Comparison of ENCODE assay signal across 8 cellular contexts in genomic region chr15:90660195-90660995, GRCh38. TPM values are rescaled to one million over a fixed set of nuclear protein-coding genes. Genes with fewer than 3 reads are reported as not detected.
DNase-seq lines count a peak whose midpoint lies in the region; ATAC-seq and TF ChIP-seq lines count a peak whose summit lies in the region.

No MANE protein-coding gene starts in this region.

- peak overlapping the region in 1 of 2 experiments; percentile 45; a peak in 1 of 4 replicates for H3K27ac ChIP-seq in SK-N-SH (ENCODE audit: low read depth in 2 of 2, low read length in 1 of 2)

- no peaks in the 10 kb centered on the region for H3K9me3 Mint-ChIP-seq in activated naive CD4-positive, alpha-beta T cell treated with anti-CD3 and anti-CD28 coated beads, Interleukin-2, amount 50 U/mL, for 72 hours

- H3K4me3 ChIP-seq in SK-N-SH (ENCODE audit: low read depth in 2 of 2, low read length in 1 of 2): no peak overlapping the region

- H3K79me2 ChIP-seq in SK-N-SH (ENCODE audit: insufficient read depth): peaks cover 8% of the 10 kb centered on the region; the same call in 1 of the 2 replicates

- peaks cover 26% of the 10 kb centered on the region for H3F3A ChIP-seq in SK-N-SH (replicated peaks; ENCODE audit: insufficient read depth)

- no peak overlapping the region for H3K9ac ChIP-seq in SK-N-SH

- peaks cover 7 to 9% of the 10 kb centered on the region in 2 experiments; a peak in 2 of 4 replicates for H3K4me1 ChIP-seq in SK-N-SH (ENCODE audit: control insufficient read depth in 1 of 2, insufficient read depth in 2 of 2, low read depth in 1 of 2, low read length in 1 of 2)

- peak overlapping the region in 1 of 2 donors; percentile 86 for H3K27ac Mint-ChIP-seq in activated naive CD4-positive, alpha-beta T cell treated with anti-CD3 and anti-CD28 coated beads, Interleukin-2, amount 50 U/mL, for 72 hours

- CTCF ChIA-PET in SK-N-SH (lab: Yijun Ruan, JAX): interaction anchor here (1.1 to 3.0 kb wide), 2 partner anchors 12 to 226 kb away, joined by 3 to 14 read pairs; no protein-coding TSS in a partner anchor

- TF ChIP-seq CTCF in SK-N-SH (IDR thresholded peaks at IDR 0.05): no peak

- no peak for TF ChIP-seq EP300 in SK-N-SH (IDR thresholded peaks at IDR 0.05; ENCODE audit: borderline replicate concordance in 1 of 2, low read depth in 1 of 2, low read length in 1 of 2)

- intact Hi-C loops in left ventricle myocardium superior (cut with micrococcal nuclease): no loop called here

- peak; percentile 96 for DNase-seq in AG08395 (ENCODE audit: low spot score)
- DNase-seq in GM19240 (ENCODE audit: insufficient read length, low spot score): peak; percentile 65
- no peak for DNase-seq in SK-N-SH
- DNase-seq in activated naive CD4-positive, alpha-beta T cell treated with anti-CD3 and anti-CD28 coated beads, Interleukin-2, amount 50 U/mL, for 72 hours (ENCODE audit: low spot score in 2 of 2): peak; percentile 74 to 79
- peak; percentile 81 for DNase-seq in left ventricle myocardium superior
- DNase-seq in stimulated activated CD4-positive, alpha-beta T cell treated with anti-CD3 and anti-CD28 coated beads, Interleukin-1b, Interleukin-23, amount 100 ng/mL, for 48 hours: peak; percentile 80
- DNase-seq in NCI-H1694 (lab: John Stamatoyannopoulos, UW): no peak

- POLR2A ChIA-PET in SK-N-SH (lab: Yijun Ruan, JAX): no interaction called here

- H3K4me2 ChIP-seq in SK-N-SH: peak overlapping the region; percentile 62; the same call in 1 of the 2 replicates

- ATAC-seq in HG03354 (IDR thresholded peaks at IDR 0.05; ENCODE audit: poor library complexity, severe bottlenecking, unreplicated experiment) (peak; percentile 63), left ventricle myocardium superior (peak; percentile 85)
- ATAC-seq in activated naive CD4-positive, alpha-beta T cell treated with anti-CD3 and anti-CD28 coated beads, Interleukin-2, amount 50 U/mL, for 72 hours: peak; percentile 89 to 93

- no peaks in the 10 kb centered on the region for H3K9me3 ChIP-seq in SK-N-SH

- no peaks in the 10 kb centered on the region for H3K9me2 ChIP-seq in SK-N-SH

- 32% methylated on average over 9 of the region's 12 CpGs for WGBS in SK-N-SH (ENCODE audit: low lambda C conversion rate)

- no peaks in the 10 kb centered on the region for H3K27me3 ChIP-seq in SK-N-SH (ENCODE audit: insufficient read depth)

- TF ChIP-seq RAD21 in SK-N-SH (IDR thresholded peaks at IDR 0.05; ENCODE audit: low read length): no peak

- no peaks in the 10 kb centered on the region for H3K36me3 ChIP-seq in SK-N-SH (replicated peaks in 1 of 2; ENCODE audit: control insufficient read depth in 1 of 2, insufficient read depth in 2 of 2, low read length in 1 of 2)

- no peak overlapping the region for H2AFZ ChIP-seq in SK-N-SH (ENCODE audit: low read depth)

- no peaks in the 10 kb centered on the region for H4K20me1 ChIP-seq in SK-N-SH (ENCODE audit: insufficient read depth)

- peaks cover 14 to 22% of the 10 kb centered on the region in 2 donors for H3K36me3 Mint-ChIP-seq in activated naive CD4-positive, alpha-beta T cell treated with anti-CD3 and anti-CD28 coated beads, Interleukin-2, amount 50 U/mL, for 72 hours

TF ChIP-seq in SK-N-SH, 30 proteins besides CTCF, POLR2A, EP300 and RAD21:
- TF ChIP-seq PBX3 (IDR thresholded peaks at IDR 0.05) (peak; percentile 48; the same call in 1 of the 2 replicates), POLR2AphosphoS5 (IDR thresholded peaks at IDR 0.05; ENCODE audit: low read depth, low read length) (no peak), FOXM1 (IDR thresholded peaks at IDR 0.05; ENCODE audit: low read depth) (no peak), TEAD4 (IDR thresholded peaks at IDR 0.05; ENCODE audit: borderline replicate concordance, insufficient read depth) (no peak), FOSL2 (IDR thresholded peaks at IDR 0.05; ENCODE audit: borderline replicate concordance, low read depth) (peak; percentile 48; the same call in 1 of the 2 replicates), RFX5 (IDR thresholded peaks at IDR 0.05; ENCODE audit: low read length) (no peak), ELF1 (IDR thresholded peaks at IDR 0.05) (no peak), TCF12 (IDR thresholded peaks at IDR 0.05) (peak; percentile 40; the same call in 1 of the 2 replicates)
- TF ChIP-seq, protein P1, sequence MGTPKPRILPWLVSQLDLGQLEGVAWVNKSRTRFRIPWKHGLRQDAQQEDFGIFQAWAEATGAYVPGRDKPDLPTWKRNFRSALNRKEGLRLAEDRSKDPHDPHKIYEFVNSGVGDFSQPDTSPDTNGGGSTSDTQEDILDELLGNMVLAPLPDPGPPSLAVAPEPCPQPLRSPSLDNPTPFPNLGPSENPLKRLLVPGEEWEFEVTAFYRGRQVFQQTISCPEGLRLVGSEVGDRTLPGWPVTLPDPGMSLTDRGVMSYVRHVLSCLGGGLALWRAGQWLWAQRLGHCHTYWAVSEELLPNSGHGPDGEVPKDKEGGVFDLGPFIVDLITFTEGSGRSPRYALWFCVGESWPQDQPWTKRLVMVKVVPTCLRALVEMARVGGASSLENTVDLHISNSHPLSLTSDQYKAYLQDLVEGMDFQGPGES (IDR thresholded peaks at IDR 0.05; ENCODE audit: low read depth, low read length): no peak
TF ChIP-seq in SK-N-SH: peak in this region for 3.

RNA-seq across cellular contexts. Expression of gene BLM, which starts 56.8 kb away (rescaled TPM):
- polyA plus RNA-seq in SK-N-SH (2012; rRNA removed): 2.7 and 2.9 TPM in 2 replicates
- polyA plus RNA-seq in SK-N-SH (2012; cell fraction: cytosol; rRNA removed): 2.0 and 2.3 TPM in 2 replicates
- 2.8 and 4.2 TPM in 2 replicates for polyA plus RNA-seq in SK-N-SH (2012; cell fraction: nucleus; rRNA removed)
- total RNA-seq in activated naive CD4-positive, alpha-beta T cell treated with anti-CD3 and anti-CD28 coated beads, Interleukin-2, amount 50 U/mL, for 72 hours: 10 to 100 TPM; 71.9 to 79.6 TPM
- 35.9 TPM for total RNA-seq in left ventricle myocardium superior

Comparison
In these comparisons a context has a peak if more than half of its experiments do, and no peak if none do; other contexts are left out.
1. DNase-seq: peak in AG08395 (single experiment), GM19240 (single experiment), activated naive CD4-positive, alpha-beta T cell treated with anti-CD3 and anti-CD28 coated beads, Interleukin-2, amount 50 U/mL, for 72 hours (2 of 2), left ventricle myocardium superior (single experiment) and stimulated activated CD4-positive, alpha-beta T cell treated with anti-CD3 and anti-CD28 coated beads, Interleukin-1b, Interleukin-23, amount 100 ng/mL, for 48 hours (single experiment); none in SK-N-SH (single experiment) and NCI-H1694 (single experiment).
2. Peak in every context shown above with its lines, with median percentiles within 50 percentile points of each other: ATAC-seq.